In genomic region chr11:76415073-76415472, GRCh38 we compare ENCODE assay signal across 30 cellular contexts. TPM values are rescaled to one million over a fixed set of nuclear protein-coding genes. Genes with fewer than 3 reads are reported as not detected.
A peak's percentile ranks its signal among the peaks of the same experiment; 100 is the strongest.
DNase-seq lines count a peak whose midpoint lies in the region; ATAC-seq, FAIRE-seq and TF ChIP-seq lines count a peak whose summit lies in the region.
"Had no signal": no experiment of that assay in that cellular context is flagged by ENCODE, and none has a peak within 500 bp of the region (broad histone marks: within the 10 kb centered on the region; RNA-seq: fewer than 3 reads in every experiment).

No MANE protein-coding gene starts in this region.

- CTCF ChIA-PET in activated naive CD4-positive, alpha-beta T cell treated with anti-CD3 and anti-CD28 coated beads for 36 hours (lab: Charles Lee): no interaction called here
- CTCF ChIA-PET in activated naive CD4-positive, alpha-beta T cell treated with anti-CD3 and anti-CD28 coated beads, Interleukin-2, amount 10 ng/mL, durations not matched to agents 7 days and 5 days (lab: Charles Lee): interaction anchor here (0.8 kb wide), 1 partner anchor 11 kb away, joined by 4 read pairs; no protein-coding TSS in a partner anchor
- CTCF ChIA-PET in GM12878 (lab: Yijun Ruan, JAX): interaction anchor here (0.6 to 1.3 kb wide), 2 partner anchors 15 to 789 kb away, joined by 3 to 4 read pairs; no protein-coding TSS in a partner anchor

- no peak overlapping the region for H3K9ac ChIP-seq in GM12878 (ENCODE audit: control insufficient read depth, insufficient read depth, low read length)
- H3K9ac ChIP-seq: parathyroid adenoma had no signal

- SMC1A ChIA-PET in GM12878 (lab: Charles Lee; ENCODE audit: uncharacterized antibody, unreplicated experiment): no interaction called here

- in situ Hi-C loops in GM12878 (cut with MboI): no loop called here

- no TSS peak for BruUV-seq in GM12878 (replicated peaks; lab: Mats Ljungman, UMichigan)

- peaks cover 5% of the 10 kb centered on the region for H3K27me3 Mint-ChIP-seq in activated naive CD4-positive, alpha-beta T cell treated with anti-CD3 and anti-CD28 coated beads for 36 hours (ENCODE audit: low read depth)
- peaks cover 40% of the 10 kb centered on the region for H3K27me3 Mint-ChIP-seq in activated naive CD4-positive, alpha-beta T cell treated with anti-CD3 and anti-CD28 coated beads, Interleukin-2, amount 10 ng/mL, durations not matched to agents 7 days and 5 days

- no peaks in the 10 kb centered on the region for H3K79me2 ChIP-seq in GM12878 (ENCODE audit: control insufficient read depth, insufficient read depth, low read length)
- H3K79me2 ChIP-seq: parathyroid adenoma had no signal

- no peaks in the 10 kb centered on the region for H3K9me3 ChIP-seq in GM12878 (replicated peaks; ENCODE audit: control insufficient read depth, insufficient read depth, low read length)
- H3K9me3 ChIP-seq in upper lobe of left lung: no peaks in the 10 kb centered on the region
- H3K9me3 ChIP-seq: Caco-2, colonic mucosa, heart left ventricle, MG63, SJCRH30 had no signal

- H3K27ac ChIP-seq in GM12878 (ENCODE audit: control insufficient read depth, insufficient read depth) (no peak overlapping the region), upper lobe of left lung (no peak overlapping the region)
- H3K27ac ChIP-seq: colonic mucosa, heart left ventricle, parathyroid adenoma, SJCRH30 had no signal

- no peak overlapping the region for H3K4me3 Mint-ChIP-seq in activated naive CD4-positive, alpha-beta T cell treated with anti-CD3 and anti-CD28 coated beads for 36 hours
- no peak overlapping the region for H3K4me3 Mint-ChIP-seq in activated naive CD4-positive, alpha-beta T cell treated with anti-CD3 and anti-CD28 coated beads, Interleukin-2, amount 10 ng/mL, durations not matched to agents 7 days and 5 days
- H3K4me3 Mint-ChIP-seq: activated naive CD8-positive, alpha-beta T cell treated with anti-CD3 and anti-CD28 coated beads for 36 hours; activated T-helper 17 cell treated with anti-CD3 and anti-CD28 coated beads, Interleukin-2, amount 50 U/mL, for 72 hours; immature natural killer cell had no signal

- H3K36me3 ChIP-seq in GM12878 (ENCODE audit: control insufficient read depth in 2 of 2, insufficient read depth in 2 of 2, low read length in 1 of 2) (no peaks in the 10 kb centered on the region), upper lobe of left lung (no peaks in the 10 kb centered on the region)
- H3K36me3 ChIP-seq: colonic mucosa, heart left ventricle, MG63, SJCRH30 had no signal

- ATAC-seq in GM12878 (peak; percentile 33; the same call in 2 of the 3 replicates), upper lobe of left lung (ENCODE audit: low FRiP score in 2 of 2) (no peak)
- ATAC-seq: activated T-helper 17 cell treated with anti-CD3 and anti-CD28 coated beads, Interleukin-2, amount 50 U/mL, for 72 hours; heart left ventricle; K562; left colon had no signal

- no peak for TF ChIP-seq RAD21 in GM12878 (IDR thresholded peaks at IDR 0.05; ENCODE audit: insufficient read depth, low read depth, low read length)

- TF ChIP-seq CTCF in GM12878 (IDR thresholded peaks at IDR 0.05 in 2 of 3, conservative IDR thresholded peaks at IDR 0.05 in 1 of 3; ENCODE audit: control insufficient read depth in 2 of 3, extremely low read depth in 1 of 3, insufficient read depth in 1 of 3, low read depth in 3 of 3, low read length in 3 of 3) (no peak; a peak in 1 of 6 replicates), upper lobe of left lung (IDR thresholded peaks at IDR 0.05) (no peak)

- no peaks in the 10 kb centered on the region for H3K36me3 Mint-ChIP-seq in activated naive CD4-positive, alpha-beta T cell treated with anti-CD3 and anti-CD28 coated beads for 36 hours (ENCODE audit: low read depth)
- H3K36me3 Mint-ChIP-seq in activated naive CD4-positive, alpha-beta T cell treated with anti-CD3 and anti-CD28 coated beads, Interleukin-2, amount 10 ng/mL, durations not matched to agents 7 days and 5 days: no peaks in the 10 kb centered on the region
- H3K36me3 Mint-ChIP-seq: immature natural killer cell had no signal

- H3K27me3 ChIP-seq in GM12878 (replicated peaks in 1 of 2; ENCODE audit: control insufficient read depth in 2 of 2, insufficient read depth in 2 of 2, low read length in 1 of 2): no peaks in the 10 kb centered on the region; a peak in 1 of 4 replicates
- no peaks in the 10 kb centered on the region for H3K27me3 ChIP-seq in upper lobe of left lung
- H3K27me3 ChIP-seq: colonic mucosa, heart left ventricle, SJCRH30 had no signal

- FAIRE-seq in GM12878 (lab: Jason Lieb, UNC): no peak
- FAIRE-seq: H54, K562, RCC 7860 had no signal

- H3K4me2 ChIP-seq in GM12878 (ENCODE audit: control insufficient read depth, insufficient read depth): no peak overlapping the region
- H3K4me2 ChIP-seq: smooth muscle cell had no signal

- H3K4me3 ChIP-seq in GM12878: no peak overlapping the region
- no peak overlapping the region for H3K4me3 ChIP-seq in upper lobe of left lung
- H3K4me3 ChIP-seq: colonic mucosa, heart left ventricle, K562, MG63, SJCRH30, smooth muscle cell had no signal

- TF ChIP-seq POLR2A in GM12878 (IDR thresholded peaks at IDR 0.05; ENCODE audit: low read depth, low read length): no peak
- no peak for TF ChIP-seq POLR2A in upper lobe of left lung (IDR thresholded peaks at IDR 0.05)

- no peak overlapping the region for H3K27ac Mint-ChIP-seq in activated naive CD4-positive, alpha-beta T cell treated with anti-CD3 and anti-CD28 coated beads for 36 hours
- H3K27ac Mint-ChIP-seq in activated naive CD4-positive, alpha-beta T cell treated with anti-CD3 and anti-CD28 coated beads, Interleukin-2, amount 10 ng/mL, durations not matched to agents 7 days and 5 days: no peak overlapping the region
- H3K27ac Mint-ChIP-seq: activated naive CD8-positive, alpha-beta T cell treated with anti-CD3 and anti-CD28 coated beads for 36 hours; activated T-helper 17 cell treated with anti-CD3 and anti-CD28 coated beads, Interleukin-2, amount 50 U/mL, for 72 hours; immature natural killer cell had no signal

- no peak overlapping the region for H2AFZ ChIP-seq in GM12878 (ENCODE audit: control insufficient read depth, low read depth, low read length)
- H2AFZ ChIP-seq: parathyroid adenoma had no signal

- RAD21 ChIA-PET in GM12878 (lab: Charles Lee; ENCODE audit: unreplicated experiment): no interaction called here

- H3K4me1 Mint-ChIP-seq in activated naive CD4-positive, alpha-beta T cell treated with anti-CD3 and anti-CD28 coated beads for 36 hours (ENCODE audit: low read depth): no peaks in the 10 kb centered on the region
- no peaks in the 10 kb centered on the region for H3K4me1 Mint-ChIP-seq in activated naive CD4-positive, alpha-beta T cell treated with anti-CD3 and anti-CD28 coated beads, Interleukin-2, amount 10 ng/mL, durations not matched to agents 7 days and 5 days
- H3K4me1 Mint-ChIP-seq: activated naive CD8-positive, alpha-beta T cell treated with anti-CD3 and anti-CD28 coated beads for 36 hours; activated T-helper 17 cell treated with anti-CD3 and anti-CD28 coated beads, Interleukin-2, amount 50 U/mL, for 72 hours; immature natural killer cell had no signal

- TF ChIP-seq EP300 in GM12878 (IDR thresholded peaks at IDR 0.05; ENCODE audit: borderline replicate concordance in 1 of 2, control insufficient read depth in 1 of 2, low read depth in 2 of 2, low read length in 2 of 2) (no peak), upper lobe of left lung (IDR thresholded peaks at IDR 0.05) (no peak)

- DNase-seq in activated naive CD4-positive, alpha-beta T cell treated with anti-CD3 and anti-CD28 coated beads for 36 hours: peak; percentile 40
- no peak for DNase-seq in activated naive CD4-positive, alpha-beta T cell treated with anti-CD3 and anti-CD28 coated beads, Interleukin-2, amount 10 ng/mL, durations not matched to agents 7 days and 5 days
- DNase-seq in HT-29 (ENCODE audit: low spot score) (peak; percentile 36), GM12878 (ENCODE audit: low read depth, low spot score) (no peak), DMS114 treated with DMSO at 0.1 percent for 48 hours (lab: John Stamatoyannopoulos, UW; ENCODE audit: unreplicated experiment) (no peak), NCI-H187 (lab: John Stamatoyannopoulos, UW) (no peak), upper lobe of left lung (no peak)
- DNase-seq: activated naive CD8-positive, alpha-beta T cell treated with anti-CD3 and anti-CD28 coated beads for 36 hours; aorta; C1 segment of cervical spinal cord; colonic mucosa; effector memory CD4-positive, alpha-beta T cell; heart left ventricle; immature natural killer cell; left colon; mammary epithelial cell; MG63; NCI-H1417; NCI-H2107; NCI-H510A treated with DMSO at 0.1 percent for 48 hours; SJCRH30; stimulated activated CD4-positive, alpha-beta T cell treated with anti-CD3 and anti-CD28 coated beads, Interleukin-1b, Interleukin-23, amount 100 ng/mL, for 48 hours; trophoblast cell had no signal

- H4K20me1 ChIP-seq in GM12878 (ENCODE audit: control insufficient read depth, insufficient read depth): no peaks in the 10 kb centered on the region

- POLR2A ChIA-PET in GM12878 (lab: Charles Lee): interaction anchor here (0.6 kb wide), 1 partner anchor 192 kb away, joined by 3 read pairs; no protein-coding TSS in a partner anchor

- intact Hi-C loops in activated naive CD4-positive, alpha-beta T cell treated with anti-CD3 and anti-CD28 coated beads for 36 hours (cut with micrococcal nuclease): no loop called here
- intact Hi-C loops in GM12878 (cut with micrococcal nuclease; ENCODE audit: unreplicated experiment): no loop called here

- H3K4me1 ChIP-seq in GM12878 (ENCODE audit: control insufficient read depth, insufficient read depth, low read length) (no peaks in the 10 kb centered on the region), upper lobe of left lung (no peaks in the 10 kb centered on the region)
- H3K4me1 ChIP-seq: Caco-2, colonic mucosa, heart left ventricle, parathyroid adenoma, SJCRH30 had no signal

- no peaks in the 10 kb centered on the region for H3K9me3 Mint-ChIP-seq in activated naive CD4-positive, alpha-beta T cell treated with anti-CD3 and anti-CD28 coated beads for 36 hours
- no peaks in the 10 kb centered on the region for H3K9me3 Mint-ChIP-seq in activated naive CD4-positive, alpha-beta T cell treated with anti-CD3 and anti-CD28 coated beads, Interleukin-2, amount 10 ng/mL, durations not matched to agents 7 days and 5 days
- H3K9me3 Mint-ChIP-seq: activated naive CD8-positive, alpha-beta T cell treated with anti-CD3 and anti-CD28 coated beads for 36 hours; activated T-helper 17 cell treated with anti-CD3 and anti-CD28 coated beads, Interleukin-2, amount 50 U/mL, for 72 hours; immature natural killer cell had no signal

RNA-seq across cellular contexts. Expression of gene EMSY, which starts 29.7 kb away (rescaled TPM):
- total RNA-seq in activated naive CD4-positive, alpha-beta T cell treated with anti-CD3 and anti-CD28 coated beads for 36 hours: 10 to 100 TPM; 23.2 to 26.7 TPM
- total RNA-seq in HT-29 (2014; rRNA removed; shearing (Covaris generic)): 19.1 and 30.7 TPM in 2 replicates
- total RNA-seq in GM12878 (2013; cell fraction: nucleolus; rRNA removed): 141 and 142 TPM in 2 replicates
- total RNA-seq in GM12878 (2014; rRNA removed) (14.7 and 18.0 TPM in 2 replicates), GM12878 (2014; rRNA removed; fragmentation: Illumina TruSeq; extraction: Trizol) (12.7 and 16.5 TPM in 2 replicates), GM12878 (2021) (14.3 and 17.5 TPM in 2 replicates), upper lobe of left lung (10 to 100 TPM; 14.6 to 66.0 (median 20.9) TPM)
- polyA plus RNA-seq in GM12878 (2011; ENCODE audit: low read depth): 5.8 TPM
- polyA plus RNA-seq in GM12878 (2011; rRNA removed) (16.3 and 26.9 TPM in 2 replicates), GM12878 (2014; fragmentation: Illumina TruSeq; extraction: Trizol) (13.6 and 16.3 TPM in 2 replicates), GM12878 (2014; fragmentation: Nextera tagmentation; extraction: Ambion mirVana) (1 to 10 TPM; 9.3 to 9.8 TPM), GM12878 (2014; rRNA removed) (13.4 and 21.3 TPM in 2 replicates), GM12878 (2016; fragmentation: Nextera tagmentation; extraction: Ambion mirVana) (10 to 100 TPM; 11.2 to 11.3 TPM)
- 18.6 and 19.9 TPM in 2 replicates for polyA plus RNA-seq in GM12878 (2011; cell fraction: cytosol; rRNA removed)
- 46.4 and 68.9 TPM in 2 replicates for polyA plus RNA-seq in GM12878 (2011; cell fraction: nucleus; rRNA removed)
- 9.2 and 11.0 TPM in 2 replicates for polyA plus RNA-seq in GM12878 (2012)
- 44.7 and 48.8 TPM in 2 replicates for polyA minus RNA-seq in GM12878 (2011; rRNA and poly(A)+ RNA removed)
- polyA minus RNA-seq in GM12878 (2011; cell fraction: cytosol; rRNA and poly(A)+ RNA removed): 9.5 and 11.0 TPM in 2 replicates
- polyA minus RNA-seq in GM12878 (2011; cell fraction: nucleus; rRNA and poly(A)+ RNA removed): 72.4 and 112 TPM in 2 replicates

RNA-seq across cellular contexts. Expression of gene GVQW3, which starts 34.0 kb away (rescaled TPM):
- 1 to 10 TPM; 1.7 to 2.1 TPM for total RNA-seq in activated naive CD4-positive, alpha-beta T cell treated with anti-CD3 and anti-CD28 coated beads for 36 hours
- 1.8 and 2.1 TPM in 2 replicates for total RNA-seq in HT-29 (2014; rRNA removed; shearing (Covaris generic))
- total RNA-seq in GM12878 (2013; cell fraction: nucleolus; rRNA removed): 14.8 and 16.3 TPM in 2 replicates
- 1.9 and 2.0 TPM in 2 replicates for total RNA-seq in GM12878 (2014; rRNA removed)
- 1.6 and 1.9 TPM in 2 replicates for total RNA-seq in GM12878 (2014; rRNA removed; fragmentation: Illumina TruSeq; extraction: Trizol)
- total RNA-seq in GM12878 (2021): 1.7 and 2.2 TPM in 2 replicates
- 0.59 TPM for polyA plus RNA-seq in GM12878 (2011; ENCODE audit: low read depth)
- polyA plus RNA-seq in GM12878 (2011; rRNA removed): 3.3 and 4.6 TPM in 2 replicates
- polyA plus RNA-seq in GM12878 (2011; cell fraction: cytosol; rRNA removed): 2.4 and 2.5 TPM in 2 replicates
- 4.7 and 6.6 TPM in 2 replicates for polyA plus RNA-seq in GM12878 (2011; cell fraction: nucleus; rRNA removed)
- polyA plus RNA-seq in GM12878 (2012): 0.91 and 1.1 TPM in 2 replicates
- 1.9 and 2.5 TPM in 2 replicates for polyA plus RNA-seq in GM12878 (2014; fragmentation: Illumina TruSeq; extraction: Trizol)
- polyA plus RNA-seq in GM12878 (2014; fragmentation: Nextera tagmentation; extraction: Ambion mirVana): under 1 TPM; 0.13 to 0.75 TPM
- 2.9 and 3.3 TPM in 2 replicates for polyA plus RNA-seq in GM12878 (2014; rRNA removed)
- under 1 TPM; 0.62 to 0.74 TPM for polyA plus RNA-seq in GM12878 (2016; fragmentation: Nextera tagmentation; extraction: Ambion mirVana)
- polyA minus RNA-seq in GM12878 (2011; rRNA and poly(A)+ RNA removed): 4.6 and 5.6 TPM in 2 replicates
- 1.5 and 2.3 TPM in 2 replicates for polyA minus RNA-seq in GM12878 (2011; cell fraction: cytosol; rRNA and poly(A)+ RNA removed)
- 5.8 and 7.4 TPM in 2 replicates for polyA minus RNA-seq in GM12878 (2011; cell fraction: nucleus; rRNA and poly(A)+ RNA removed)
- 1 to 10 TPM; 1.2 to 4.8 (median 2.0) TPM for total RNA-seq in upper lobe of left lung

RNA-seq across cellular contexts. Expression of gene THAP12, which starts 34.1 kb away (rescaled TPM):
- 10 to 100 TPM; 39.4 to 40.6 TPM for total RNA-seq in activated naive CD4-positive, alpha-beta T cell treated with anti-CD3 and anti-CD28 coated beads for 36 hours
- total RNA-seq in HT-29 (2014; rRNA removed; shearing (Covaris generic)): 27.4 and 33.0 TPM in 2 replicates
- 26.2 and 28.1 TPM in 2 replicates for total RNA-seq in GM12878 (2013; cell fraction: nucleolus; rRNA removed)
- total RNA-seq in GM12878 (2014; rRNA removed): 23.2 and 31.2 TPM in 2 replicates
- total RNA-seq in GM12878 (2014; rRNA removed; fragmentation: Illumina TruSeq; extraction: Trizol): 43.2 and 45.6 TPM in 2 replicates
- total RNA-seq in GM12878 (2021): 25.7 and 27.2 TPM in 2 replicates
- 10.4 TPM for polyA plus RNA-seq in GM12878 (2011; ENCODE audit: low read depth)
- 44.0 and 65.8 TPM in 2 replicates for polyA plus RNA-seq in GM12878 (2011; rRNA removed)
- 12.8 and 14.6 TPM in 2 replicates for polyA plus RNA-seq in GM12878 (2011; cell fraction: cytosol; rRNA removed)
- 9.8 and 12.9 TPM in 2 replicates for polyA plus RNA-seq in GM12878 (2011; cell fraction: nucleus; rRNA removed)
- 13.5 and 15.3 TPM in 2 replicates for polyA plus RNA-seq in GM12878 (2012)
- 45.0 and 54.8 TPM in 2 replicates for polyA plus RNA-seq in GM12878 (2014; fragmentation: Illumina TruSeq; extraction: Trizol)
- polyA plus RNA-seq in GM12878 (2014; fragmentation: Nextera tagmentation; extraction: Ambion mirVana): 10 to 100 TPM; 12.6 to 15.0 TPM
- polyA plus RNA-seq in GM12878 (2014; rRNA removed): 19.7 and 21.4 TPM in 2 replicates
- 10 to 100 TPM; 13.3 to 17.1 TPM for polyA plus RNA-seq in GM12878 (2016; fragmentation: Nextera tagmentation; extraction: Ambion mirVana)
- polyA minus RNA-seq in GM12878 (2011; rRNA and poly(A)+ RNA removed): 19.8 and 23.6 TPM in 2 replicates
- polyA minus RNA-seq in GM12878 (2011; cell fraction: cytosol; rRNA and poly(A)+ RNA removed): 10.0 and 10.1 TPM in 2 replicates
- 9.6 and 14.3 TPM in 2 replicates for polyA minus RNA-seq in GM12878 (2011; cell fraction: nucleus; rRNA and poly(A)+ RNA removed)
- total RNA-seq in upper lobe of left lung: 10 to 100 TPM in 5 of 6 donors, 1 to 10 TPM in 1; 9.1 to 35.8 (median 34.2) TPM

Comparison
In these comparisons a context has a peak if more than half of its experiments do, and no peak if none do; other contexts are left out.
1. DNase-seq: peak in activated naive CD4-positive, alpha-beta T cell treated with anti-CD3 and anti-CD28 coated beads for 36 hours (single experiment) and HT-29 (single experiment); none in activated naive CD4-positive, alpha-beta T cell treated with anti-CD3 and anti-CD28 coated beads, Interleukin-2, amount 10 ng/mL, durations not matched to agents 7 days and 5 days (single experiment), GM12878 (single experiment), DMS114 treated with DMSO at 0.1 percent for 48 hours (single experiment), NCI-H187 (0 of 2) and upper lobe of left lung (0 of 2).